In genomic region chr9:110457245-110457644, GRCh38 we compare ENCODE assay signal across 8 cellular contexts.
"Had no signal": no experiment of that assay in that cellular context is flagged by ENCODE, and none has a peak within 500 bp of the region (broad histone marks: within the 10 kb centered on the region; RNA-seq: fewer than 3 reads in every experiment).

No MANE protein-coding gene starts in this region.

- H3K27ac ChIP-seq: HL-60, KMS-11 had no signal

- H3K9ac ChIP-seq: KMS-11 had no signal

- H3K4me2 ChIP-seq: KMS-11 had no signal

- H3K4me3 ChIP-seq: K562 had no signal

- FAIRE-seq: HepG2, HTR-8/SVneo, K562 had no signal

- DNase-seq: IMR-90, KBM-7, KG1 had no signal
